34 cellular contexts compared by ENCODE assay signal in genomic region chr12:43103866-43104265, GRCh38.
"Had no signal": no experiment of that assay in that cellular context is flagged by ENCODE, and none has a peak within 500 bp of the region (broad histone marks: within the 10 kb centered on the region; RNA-seq: fewer than 3 reads in every experiment).

No MANE protein-coding gene starts in this region.

- H3K27ac Mint-ChIP-seq: activated B cell treated with CpG ODN at 0.5 μM for 24 hours; activated CD4-positive, alpha-beta T cell treated with anti-CD3 and anti-CD28 coated beads, Interleukin-2, amount 10 ng/mL, durations not matched to agents 24 days and 14 days; activated CD8-positive, alpha-beta T cell treated with anti-CD3 and anti-CD28 coated beads for 36 hours; activated naive CD8-positive, alpha-beta T cell treated with anti-CD3 and anti-CD28 coated beads for 36 hours; activated T-cell treated with anti-CD3 and anti-CD28 coated beads, Interleukin-2, amount 50 U/mL, for 72 hours; activated T-helper 17 cell treated with anti-CD3 and anti-CD28 coated beads, Interleukin-2, amount 50 U/mL, for 72 hours had no signal

- H3K4me1 Mint-ChIP-seq: activated B cell treated with CpG ODN at 0.5 μM for 24 hours; activated CD4-positive, alpha-beta T cell treated with anti-CD3 and anti-CD28 coated beads, Interleukin-2, amount 10 ng/mL, durations not matched to agents 24 days and 14 days; activated naive CD8-positive, alpha-beta T cell treated with anti-CD3 and anti-CD28 coated beads for 36 hours; activated T-helper 17 cell treated with anti-CD3 and anti-CD28 coated beads, Interleukin-2, amount 50 U/mL, for 72 hours; central memory CD8-positive, alpha-beta T cell had no signal

- H3K4me3 Mint-ChIP-seq: activated B cell treated with CpG ODN at 0.5 μM for 24 hours; activated CD4-positive, alpha-beta T cell treated with anti-CD3 and anti-CD28 coated beads, Interleukin-2, amount 10 ng/mL, durations not matched to agents 24 days and 14 days; activated CD8-positive, alpha-beta T cell treated with anti-CD3 and anti-CD28 coated beads for 36 hours; activated naive CD8-positive, alpha-beta T cell treated with anti-CD3 and anti-CD28 coated beads for 36 hours; activated T-cell treated with anti-CD3 and anti-CD28 coated beads, Interleukin-2, amount 50 U/mL, for 72 hours; activated T-helper 17 cell treated with anti-CD3 and anti-CD28 coated beads, Interleukin-2, amount 50 U/mL, for 72 hours; central memory CD8-positive, alpha-beta T cell had no signal

- H3K9me3 Mint-ChIP-seq: activated B cell treated with CpG ODN at 0.5 μM for 24 hours; activated CD4-positive, alpha-beta T cell treated with anti-CD3 and anti-CD28 coated beads, Interleukin-2, amount 10 ng/mL, durations not matched to agents 24 days and 14 days; activated CD8-positive, alpha-beta T cell treated with anti-CD3 and anti-CD28 coated beads for 36 hours; activated naive CD8-positive, alpha-beta T cell treated with anti-CD3 and anti-CD28 coated beads for 36 hours had no signal

- H3K27me3 ChIP-seq: cardiac muscle cell, MG63 had no signal

- H3K27me3 Mint-ChIP-seq: activated CD4-positive, alpha-beta T cell treated with anti-CD3 and anti-CD28 coated beads, Interleukin-2, amount 10 ng/mL, durations not matched to agents 24 days and 14 days; activated CD8-positive, alpha-beta T cell treated with anti-CD3 and anti-CD28 coated beads for 36 hours; activated naive CD8-positive, alpha-beta T cell treated with anti-CD3 and anti-CD28 coated beads for 36 hours; activated T-helper 17 cell treated with anti-CD3 and anti-CD28 coated beads, Interleukin-2, amount 50 U/mL, for 72 hours; central memory CD8-positive, alpha-beta T cell had no signal

- H3K36me3 ChIP-seq: cardiac muscle cell, MG63 had no signal

- DNase-seq: activated B cell treated with CpG ODN at 0.5 μM for 24 hours; activated CD4-positive, alpha-beta T cell treated with anti-CD3 and anti-CD28 coated beads for 1 hour; activated CD4-positive, alpha-beta T cell treated with anti-CD3 and anti-CD28 coated beads, Interleukin-2, amount 10 ng/mL, durations not matched to agents 24 days and 14 days; activated CD4-positive, alpha-beta T cell treated with anti-CD3 and anti-CD28 coated beads, Interleukin-2, amount 50 U/mL, for 4 hours; activated CD8-positive, alpha-beta T cell treated with anti-CD3 and anti-CD28 coated beads for 36 hours; activated effector memory CD4-positive, alpha-beta T cell treated with anti-CD3 and anti-CD28 coated beads, Interleukin-2, amount 50 U/mL, for 16 hours; activated naive CD4-positive, alpha-beta T cell; activated naive CD4-positive, alpha-beta T cell treated with anti-CD3 and anti-CD28 coated beads, Interleukin-2, amount 50 U/mL, for 16 hours; activated naive CD8-positive, alpha-beta T cell treated with anti-CD3 and anti-CD28 coated beads for 36 hours; activated T-cell treated with anti-CD3 and anti-CD28 coated beads, Interleukin-2, amount 50 U/mL, for 1 hour; activated T-cell treated with anti-CD3 and anti-CD28 coated beads, Interleukin-2, amount 50 U/mL, for 72 hours; amniotic stem cell; aorta; Kasumi-1; KG1; NCI-H1092; NCI-H1417 treated with DMSO at 0.1 percent for 48 hours; NCI-H2029; NCI-H510A; NCI-H526; NCI-H774; RPMI8226; SIG-M5; SW 1271; T-helper 1 cell; T-helper 2 cell; T-helper 9 cell had no signal

- H3K36me3 Mint-ChIP-seq: activated naive CD8-positive, alpha-beta T cell treated with anti-CD3 and anti-CD28 coated beads for 36 hours had no signal

- H3K4me3 ChIP-seq: cardiac muscle cell, MG63 had no signal

- ATAC-seq: activated CD8-positive, alpha-beta T cell treated with anti-CD3 and anti-CD28 coated beads for 36 hours; activated T-cell treated with anti-CD3 and anti-CD28 coated beads, Interleukin-2, amount 50 U/mL, for 72 hours; activated T-helper 17 cell treated with anti-CD3 and anti-CD28 coated beads, Interleukin-2, amount 50 U/mL, for 72 hours; Panc1; SK-N-SH treated with all-trans-retinoic acid at 6 μM for 48 hours had no signal

- H3K27ac ChIP-seq: VCaP had no signal

- H3K9me3 ChIP-seq: MG63 had no signal
